Comparison of ENCODE assay signal across 1 cellular context in genomic region chr1:206786212-206786886, GRCh38.
TF ChIP-seq lines count a peak whose summit lies in the region.

No MANE protein-coding gene starts in this region.

TF ChIP-seq in WTC11, 78 proteins besides CTCF, POLR2A, EP300 and RAD21 (continued from another document):
- no peak for TF ChIP-seq CREM (CRISPR knock-in tag; IDR thresholded peaks at IDR 0.05)
- no peak for TF ChIP-seq ELF4 (CRISPR knock-in tag; IDR thresholded peaks at IDR 0.05; ENCODE audit: low read depth)
TF ChIP-seq in WTC11: peak in this region for 0.
